Comparison of ENCODE assay signal across 29 cellular contexts in genomic region chr10:51843966-51844365, GRCh38.
"Had no signal": no experiment of that assay in that cellular context is flagged by ENCODE, and none has a peak within 500 bp of the region (broad histone marks: within the 10 kb centered on the region; RNA-seq: fewer than 3 reads in every experiment).

No MANE protein-coding gene starts in this region.

- H3K9me3 ChIP-seq: adrenal gland, ascending aorta, body of pancreas, breast epithelium had no signal

- H3K27ac ChIP-seq: adrenal gland, ascending aorta, body of pancreas, brain microvascular endothelial cell, breast epithelium, cardiac muscle cell had no signal

- H3K4me3 ChIP-seq: adrenal gland, ascending aorta, body of pancreas, breast epithelium, cardiac muscle cell had no signal

- H3K27me3 ChIP-seq: adrenal gland, ascending aorta, body of pancreas, brain microvascular endothelial cell, breast epithelium, cardiac muscle cell had no signal

- DNase-seq: activated effector memory CD4-positive, alpha-beta T cell treated with anti-CD3 and anti-CD28 coated beads, Interleukin-2, amount 50 U/mL, for 16 hours; activated effector memory CD4-positive, alpha-beta T cell treated with Interleukin-2 at 50 U/mL for 16 hours; activated gamma-delta T cell; activated gamma-delta T cell treated with Interleukin-2 at 50 U/mL for 16 hours; activated naive CD4-positive, alpha-beta T cell; activated naive CD4-positive, alpha-beta T cell treated with anti-CD3 and anti-CD28 coated beads for 36 hours; activated naive CD4-positive, alpha-beta T cell treated with anti-CD3 and anti-CD28 coated beads, Interleukin-2, amount 10 ng/mL, durations not matched to agents 7 days and 5 days; activated naive CD4-positive, alpha-beta T cell treated with anti-CD3 and anti-CD28 coated beads, Interleukin-2, amount 50 U/mL, for 16 hours; activated naive CD4-positive, alpha-beta T cell treated with Interleukin-2 at 50 U/mL for 16 hours; activated naive CD8-positive, alpha-beta T cell treated with anti-CD3 and anti-CD28 coated beads for 36 hours; activated naive CD8-positive, alpha-beta T cell treated with anti-CD3 and anti-CD28 coated beads, Interleukin-2, amount 10 ng/mL, durations not matched to agents 7 days and 5 days; activated naive CD8-positive, alpha-beta T cell treated with anti-CD3 and anti-CD28 coated beads, Interleukin-2, amount 50 U/mL, for 24 hours; activated T-cell treated with anti-CD3 and anti-CD28 coated beads, Interleukin-2, amount 50 U/mL, for 1 hour; activated T-cell treated with anti-CD3 and anti-CD28 coated beads, Interleukin-2, amount 50 U/mL, for 24 hours; activated T-cell treated with anti-CD3 and anti-CD28 coated beads, Interleukin-2, amount 50 U/mL, for 4 hours; activated T-cell treated with anti-CD3 and anti-CD28 coated beads, Interleukin-2, amount 50 U/mL, for 48 hours; activated T-cell treated with anti-CD3 and anti-CD28 coated beads, Interleukin-2, amount 50 U/mL, for 72 hours; adrenal gland; amniotic stem cell; amygdala; anterior cingulate cortex; aorta; body of pancreas; brain microvascular endothelial cell; central memory CD4-positive, alpha-beta T cell; cerebellar nuclear complex had no signal

- H3K36me3 ChIP-seq: adrenal gland, ascending aorta, brain microvascular endothelial cell, breast epithelium, cardiac muscle cell had no signal
